ENCODE assay signal across 1 cellular context in the genomic region with DNA sequence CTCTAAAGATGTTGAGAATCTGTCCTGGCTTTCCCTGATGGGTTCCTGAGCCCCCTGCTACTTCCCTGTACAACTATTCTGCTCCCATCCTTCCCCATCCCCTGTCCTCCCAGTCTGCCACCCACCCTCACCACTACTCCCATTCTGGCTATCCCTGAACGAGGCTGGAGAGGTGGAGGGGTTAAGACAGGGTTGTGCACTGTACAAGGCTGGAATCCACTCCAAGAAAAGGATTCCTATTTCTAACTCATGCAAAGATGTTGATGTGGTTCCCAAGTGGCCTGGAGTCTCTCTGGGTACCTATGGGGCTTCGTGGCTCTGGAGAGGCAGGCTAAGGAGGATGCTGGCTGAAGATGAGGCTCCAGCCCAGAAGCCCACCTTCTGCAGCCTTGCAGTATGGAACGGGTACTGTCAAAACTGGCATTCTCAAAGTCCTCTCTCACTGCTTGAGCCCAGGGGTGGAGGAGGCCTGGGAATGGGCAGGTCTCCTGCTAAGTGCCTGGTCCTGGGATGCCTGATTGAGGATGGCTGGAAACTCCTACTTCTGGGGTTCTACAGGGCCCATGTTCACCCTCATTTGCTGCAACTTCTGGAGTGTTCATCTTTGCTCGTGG.
TF ChIP-seq lines count a peak whose summit lies in the region.

No MANE protein-coding gene starts in this region.

TF ChIP-seq in WTC11, 78 proteins besides CTCF, POLR2A, EP300 and RAD21 (continued from another document):
- TF ChIP-seq, protein P1, sequence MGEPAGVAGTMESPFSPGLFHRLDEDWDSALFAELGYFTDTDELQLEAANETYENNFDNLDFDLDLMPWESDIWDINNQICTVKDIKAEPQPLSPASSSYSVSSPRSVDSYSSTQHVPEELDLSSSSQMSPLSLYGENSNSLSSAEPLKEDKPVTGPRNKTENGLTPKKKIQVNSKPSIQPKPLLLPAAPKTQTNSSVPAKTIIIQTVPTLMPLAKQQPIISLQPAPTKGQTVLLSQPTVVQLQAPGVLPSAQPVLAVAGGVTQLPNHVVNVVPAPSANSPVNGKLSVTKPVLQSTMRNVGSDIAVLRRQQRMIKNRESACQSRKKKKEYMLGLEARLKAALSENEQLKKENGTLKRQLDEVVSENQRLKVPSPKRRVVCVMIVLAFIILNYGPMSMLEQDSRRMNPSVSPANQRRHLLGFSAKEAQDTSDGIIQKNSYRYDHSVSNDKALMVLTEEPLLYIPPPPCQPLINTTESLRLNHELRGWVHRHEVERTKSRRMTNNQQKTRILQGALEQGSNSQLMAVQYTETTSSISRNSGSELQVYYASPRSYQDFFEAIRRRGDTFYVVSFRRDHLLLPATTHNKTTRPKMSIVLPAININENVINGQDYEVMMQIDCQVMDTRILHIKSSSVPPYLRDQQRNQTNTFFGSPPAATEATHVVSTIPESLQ (CRISPR knock-in tag; IDR thresholded peaks at IDR 0.05): no peak
- TF ChIP-seq OVOL2 (CRISPR knock-in tag; IDR thresholded peaks at IDR 0.05; ENCODE audit: borderline replicate concordance) (no peak), GRHL2 (CRISPR knock-in tag; IDR thresholded peaks at IDR 0.05; ENCODE audit: insufficient replicate concordance, severe bottlenecking) (no peak), CREM (CRISPR knock-in tag; IDR thresholded peaks at IDR 0.05) (no peak)
- TF ChIP-seq, protein P2, sequence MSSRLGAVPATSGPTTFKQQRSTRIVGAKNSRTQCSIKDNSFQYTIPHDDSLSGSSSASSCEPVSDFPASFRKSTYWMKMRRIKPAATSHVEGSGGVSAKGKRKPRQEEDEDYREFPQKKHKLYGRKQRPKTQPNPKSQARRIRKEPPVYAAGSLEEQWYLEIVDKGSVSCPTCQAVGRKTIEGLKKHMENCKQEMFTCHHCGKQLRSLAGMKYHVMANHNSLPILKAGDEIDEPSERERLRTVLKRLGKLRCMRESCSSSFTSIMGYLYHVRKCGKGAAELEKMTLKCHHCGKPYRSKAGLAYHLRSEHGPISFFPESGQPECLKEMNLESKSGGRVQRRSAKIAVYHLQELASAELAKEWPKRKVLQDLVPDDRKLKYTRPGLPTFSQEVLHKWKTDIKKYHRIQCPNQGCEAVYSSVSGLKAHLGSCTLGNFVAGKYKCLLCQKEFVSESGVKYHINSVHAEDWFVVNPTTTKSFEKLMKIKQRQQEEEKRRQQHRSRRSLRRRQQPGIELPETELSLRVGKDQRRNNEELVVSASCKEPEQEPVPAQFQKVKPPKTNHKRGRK (CRISPR knock-in tag; IDR thresholded peaks at IDR 0.05; ENCODE audit: borderline replicate concordance): no peak
TF ChIP-seq in WTC11: peak in this region for 0.
